Comparison of ENCODE assay signal across 18 cellular contexts in the genomic region with DNA sequence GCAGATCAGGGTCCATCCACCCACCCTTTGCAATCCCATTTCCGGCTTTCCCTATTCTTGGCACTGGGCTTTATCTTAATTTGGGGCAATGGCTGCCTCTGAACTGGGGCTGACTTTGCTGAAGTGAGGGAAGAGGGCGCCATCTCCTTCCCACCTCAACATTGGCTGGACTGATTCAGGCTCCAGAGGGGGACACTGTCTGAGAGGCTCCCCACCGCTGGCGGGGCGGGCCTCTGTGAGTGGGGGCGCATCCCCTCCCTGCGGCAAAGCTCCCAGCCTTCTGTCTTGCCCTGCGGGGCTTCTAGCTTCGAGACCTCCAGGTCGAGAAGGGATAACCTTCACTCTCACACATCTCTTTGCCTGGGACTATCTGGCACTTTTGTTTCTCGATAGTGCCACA.
A peak's percentile ranks its signal among the peaks of the same experiment; 100 is the strongest.
DNase-seq lines count a peak whose midpoint lies in the region; ATAC-seq and TF ChIP-seq lines count a peak whose summit lies in the region.
"Had no signal": no experiment of that assay in that cellular context is flagged by ENCODE, and none has a peak within 500 bp of the region (broad histone marks: within the 10 kb centered on the region; RNA-seq: fewer than 3 reads in every experiment).

No MANE protein-coding gene starts in this region.

- peaks cover 5% of the 10 kb centered on the region for H3K4me1 Mint-ChIP-seq in GM23338
- H3K4me1 Mint-ChIP-seq in central memory CD8-positive, alpha-beta T cell = no peaks in the 10 kb centered on the region
- H3K4me1 Mint-ChIP-seq: CD14-positive monocyte; CD8-positive, alpha-beta memory T cell had no signal

- no peak for TF ChIP-seq POLR2A in spleen (IDR thresholded peaks at IDR 0.05)

- H3K27me3 Mint-ChIP-seq in GM23338 (ENCODE audit: insufficient read depth, low read depth, poor library complexity) = peaks cover 2% of the 10 kb centered on the region
- H3K27me3 Mint-ChIP-seq in central memory CD8-positive, alpha-beta T cell = no peaks in the 10 kb centered on the region
- H3K27me3 Mint-ChIP-seq: CD4-positive, alpha-beta T cell; CD8-positive, alpha-beta memory T cell had no signal

- H3K36me3 ChIP-seq in GM23338 (ENCODE audit: insufficient read depth) (no peaks in the 10 kb centered on the region), WERI-Rb-1 (peaks cover 3% of the 10 kb centered on the region; the same call in 1 of the 2 replicates), spleen (peaks cover 0 to 90% (median 8%) of the 10 kb centered on the region in 6 donors)

- no peak overlapping the region for H3K27ac Mint-ChIP-seq in GM23338
- peak overlapping the region; percentile 16 for H3K27ac Mint-ChIP-seq in central memory CD8-positive, alpha-beta T cell (ENCODE audit: low read depth)
- H3K27ac Mint-ChIP-seq: CD4-positive, alpha-beta T cell; CD8-positive, alpha-beta memory T cell; HFFc6 had no signal

- no peaks in the 10 kb centered on the region for H3K79me2 ChIP-seq in GM23338 (replicated peaks; ENCODE audit: insufficient read depth)

- H3K4me3 ChIP-seq in GM23338 (no peak overlapping the region), WERI-Rb-1 (ENCODE audit: low read depth, low read length) (no peak overlapping the region), spleen (no peak overlapping the region)
- H3K4me3 ChIP-seq: BLaER1 treated with 17β-estradiol and CSF1 and Interleukin-3, amounts not matched to agents 10 nM and 100 nM; HAP-1 had no signal

- peaks cover 9% of the 10 kb centered on the region; the same call in 2 of the 3 replicates for H3K36me3 Mint-ChIP-seq in GM23338 (ENCODE audit: low read depth)
- peaks cover 7% of the 10 kb centered on the region for H3K36me3 Mint-ChIP-seq in central memory CD8-positive, alpha-beta T cell (ENCODE audit: insufficient read depth)

- H3K4me1 ChIP-seq in GM23338 (ENCODE audit: insufficient read depth) = no peaks in the 10 kb centered on the region
- no peaks in the 10 kb centered on the region for H3K4me1 ChIP-seq in spleen
- H3K4me1 ChIP-seq: BE2C, HAP-1 had no signal

- H3K9me3 ChIP-seq in WERI-Rb-1 (ENCODE audit: severe bottlenecking) (no peaks in the 10 kb centered on the region), spleen (no peaks in the 10 kb centered on the region)
- H3K9me3 ChIP-seq: BE2C; BLaER1 treated with 17β-estradiol and CSF1 and Interleukin-3, amounts not matched to agents 10 nM and 100 nM; HAP-1 had no signal

- H3K4me3 Mint-ChIP-seq in GM23338 = no peak overlapping the region
- H3K4me3 Mint-ChIP-seq in central memory CD8-positive, alpha-beta T cell = no peak overlapping the region
- H3K4me3 Mint-ChIP-seq: CD14-positive monocyte; CD4-positive, alpha-beta T cell had no signal

- H3K9me3 Mint-ChIP-seq in GM23338 = no peaks in the 10 kb centered on the region
- no peaks in the 10 kb centered on the region for H3K9me3 Mint-ChIP-seq in central memory CD8-positive, alpha-beta T cell
- H3K9me3 Mint-ChIP-seq: CD14-positive monocyte; CD4-positive, alpha-beta T cell; HFFc6 had no signal

- TF ChIP-seq CTCF in GM23338 (conservative IDR thresholded peaks at IDR 0.05; ENCODE audit: low read depth in 2 of 2) (0 out of 4 replicates have a peak, but pooled peaks of 1 of the 2 experiments have one; percentile 18), WERI-Rb-1 (IDR thresholded peaks at IDR 0.05; ENCODE audit: low read depth, low read length) (peak; percentile 36; the same call in 1 of the 2 replicates), spleen (IDR thresholded peaks at IDR 0.05 in 8 of 11, conservative IDR thresholded peaks at IDR 0.05 in 3 of 11) (no peak)

- ATAC-seq in GM23338 (peak; percentile 30; the same call in 1 of the 3 replicates), GM21423 (IDR thresholded peaks at IDR 0.05; ENCODE audit: unreplicated experiment) (no peak)
- ATAC-seq in central memory CD8-positive, alpha-beta T cell (replicated peaks; ENCODE audit: extremely low read depth, poor library complexity, severe bottlenecking) = no peak

- H3K27ac ChIP-seq in GM23338 (ENCODE audit: low read depth) (no peak overlapping the region), WERI-Rb-1 (no peak overlapping the region), spleen (no peak overlapping the region)
- H3K27ac ChIP-seq: 22Rv1; BLaER1 treated with 17β-estradiol and CSF1 and Interleukin-3, amounts not matched to agents 10 nM and 100 nM had no signal

- 86 to 98% (median 97%) methylated on average over 7 to 11 of the region's 11 CpGs for WGBS in spleen, 5 donors

- DNase-seq in GM23338 (ENCODE audit: low spot score) (no peak), WERI-Rb-1 (no peak), spleen (peak; percentile 51), AG20443 (ENCODE audit: low spot score) (no peak), NCI-H1092 treated with DMSO at 0.1 percent for 48 hours (lab: John Stamatoyannopoulos, UW) (no peak)
- no peak for DNase-seq in central memory CD8-positive, alpha-beta T cell (ENCODE audit: low spot score in 2 of 2)
- DNase-seq: AML-193; BE2C; CD4-positive, alpha-beta T cell; CD8-positive, alpha-beta memory T cell; DMS53; GF-D8; HFFc6 had no signal

- no peak overlapping the region for H2AFZ ChIP-seq in GM23338

- intact Hi-C loops in spleen (cut with DNase I; ENCODE audit: low total_unique reads) = no loop called here

- no peaks in the 10 kb centered on the region for H3K9me2 ChIP-seq in GM23338 (ENCODE audit: insufficient read depth)

- no peaks in the 10 kb centered on the region for H4K20me1 ChIP-seq in GM23338 (replicated peaks; ENCODE audit: insufficient read depth)

- no peak overlapping the region for H3K4me2 ChIP-seq in GM23338
- H3K4me2 ChIP-seq: BLaER1 treated with 17β-estradiol and CSF1 and Interleukin-3, amounts not matched to agents 10 nM and 100 nM had no signal

- H3F3A ChIP-seq in GM23338 (replicated peaks; ENCODE audit: low read depth) = no peaks in the 10 kb centered on the region

- H3K27me3 ChIP-seq in GM23338 (ENCODE audit: insufficient read depth) (no peaks in the 10 kb centered on the region), WERI-Rb-1 (ENCODE audit: insufficient read depth, low read depth, severe bottlenecking) (no peaks in the 10 kb centered on the region), spleen (replicated peaks in 1 of 7) (no peaks in the 10 kb centered on the region)
- H3K27me3 ChIP-seq: BE2C had no signal

TF ChIP-seq in GM23338, 12 proteins besides CTCF, POLR2A, EP300 and RAD21:
- TF ChIP-seq ZNF114 (CRISPR knock-in tag; IDR thresholded peaks at IDR 0.05) (no peak), EZH2phosphoT487 (IDR thresholded peaks at IDR 0.05; ENCODE audit: unreplicated experiment) (no peak), POLR2AphosphoS5 (IDR thresholded peaks at IDR 0.05; ENCODE audit: low read depth) (no peak)
- TF ChIP-seq, protein P1, sequence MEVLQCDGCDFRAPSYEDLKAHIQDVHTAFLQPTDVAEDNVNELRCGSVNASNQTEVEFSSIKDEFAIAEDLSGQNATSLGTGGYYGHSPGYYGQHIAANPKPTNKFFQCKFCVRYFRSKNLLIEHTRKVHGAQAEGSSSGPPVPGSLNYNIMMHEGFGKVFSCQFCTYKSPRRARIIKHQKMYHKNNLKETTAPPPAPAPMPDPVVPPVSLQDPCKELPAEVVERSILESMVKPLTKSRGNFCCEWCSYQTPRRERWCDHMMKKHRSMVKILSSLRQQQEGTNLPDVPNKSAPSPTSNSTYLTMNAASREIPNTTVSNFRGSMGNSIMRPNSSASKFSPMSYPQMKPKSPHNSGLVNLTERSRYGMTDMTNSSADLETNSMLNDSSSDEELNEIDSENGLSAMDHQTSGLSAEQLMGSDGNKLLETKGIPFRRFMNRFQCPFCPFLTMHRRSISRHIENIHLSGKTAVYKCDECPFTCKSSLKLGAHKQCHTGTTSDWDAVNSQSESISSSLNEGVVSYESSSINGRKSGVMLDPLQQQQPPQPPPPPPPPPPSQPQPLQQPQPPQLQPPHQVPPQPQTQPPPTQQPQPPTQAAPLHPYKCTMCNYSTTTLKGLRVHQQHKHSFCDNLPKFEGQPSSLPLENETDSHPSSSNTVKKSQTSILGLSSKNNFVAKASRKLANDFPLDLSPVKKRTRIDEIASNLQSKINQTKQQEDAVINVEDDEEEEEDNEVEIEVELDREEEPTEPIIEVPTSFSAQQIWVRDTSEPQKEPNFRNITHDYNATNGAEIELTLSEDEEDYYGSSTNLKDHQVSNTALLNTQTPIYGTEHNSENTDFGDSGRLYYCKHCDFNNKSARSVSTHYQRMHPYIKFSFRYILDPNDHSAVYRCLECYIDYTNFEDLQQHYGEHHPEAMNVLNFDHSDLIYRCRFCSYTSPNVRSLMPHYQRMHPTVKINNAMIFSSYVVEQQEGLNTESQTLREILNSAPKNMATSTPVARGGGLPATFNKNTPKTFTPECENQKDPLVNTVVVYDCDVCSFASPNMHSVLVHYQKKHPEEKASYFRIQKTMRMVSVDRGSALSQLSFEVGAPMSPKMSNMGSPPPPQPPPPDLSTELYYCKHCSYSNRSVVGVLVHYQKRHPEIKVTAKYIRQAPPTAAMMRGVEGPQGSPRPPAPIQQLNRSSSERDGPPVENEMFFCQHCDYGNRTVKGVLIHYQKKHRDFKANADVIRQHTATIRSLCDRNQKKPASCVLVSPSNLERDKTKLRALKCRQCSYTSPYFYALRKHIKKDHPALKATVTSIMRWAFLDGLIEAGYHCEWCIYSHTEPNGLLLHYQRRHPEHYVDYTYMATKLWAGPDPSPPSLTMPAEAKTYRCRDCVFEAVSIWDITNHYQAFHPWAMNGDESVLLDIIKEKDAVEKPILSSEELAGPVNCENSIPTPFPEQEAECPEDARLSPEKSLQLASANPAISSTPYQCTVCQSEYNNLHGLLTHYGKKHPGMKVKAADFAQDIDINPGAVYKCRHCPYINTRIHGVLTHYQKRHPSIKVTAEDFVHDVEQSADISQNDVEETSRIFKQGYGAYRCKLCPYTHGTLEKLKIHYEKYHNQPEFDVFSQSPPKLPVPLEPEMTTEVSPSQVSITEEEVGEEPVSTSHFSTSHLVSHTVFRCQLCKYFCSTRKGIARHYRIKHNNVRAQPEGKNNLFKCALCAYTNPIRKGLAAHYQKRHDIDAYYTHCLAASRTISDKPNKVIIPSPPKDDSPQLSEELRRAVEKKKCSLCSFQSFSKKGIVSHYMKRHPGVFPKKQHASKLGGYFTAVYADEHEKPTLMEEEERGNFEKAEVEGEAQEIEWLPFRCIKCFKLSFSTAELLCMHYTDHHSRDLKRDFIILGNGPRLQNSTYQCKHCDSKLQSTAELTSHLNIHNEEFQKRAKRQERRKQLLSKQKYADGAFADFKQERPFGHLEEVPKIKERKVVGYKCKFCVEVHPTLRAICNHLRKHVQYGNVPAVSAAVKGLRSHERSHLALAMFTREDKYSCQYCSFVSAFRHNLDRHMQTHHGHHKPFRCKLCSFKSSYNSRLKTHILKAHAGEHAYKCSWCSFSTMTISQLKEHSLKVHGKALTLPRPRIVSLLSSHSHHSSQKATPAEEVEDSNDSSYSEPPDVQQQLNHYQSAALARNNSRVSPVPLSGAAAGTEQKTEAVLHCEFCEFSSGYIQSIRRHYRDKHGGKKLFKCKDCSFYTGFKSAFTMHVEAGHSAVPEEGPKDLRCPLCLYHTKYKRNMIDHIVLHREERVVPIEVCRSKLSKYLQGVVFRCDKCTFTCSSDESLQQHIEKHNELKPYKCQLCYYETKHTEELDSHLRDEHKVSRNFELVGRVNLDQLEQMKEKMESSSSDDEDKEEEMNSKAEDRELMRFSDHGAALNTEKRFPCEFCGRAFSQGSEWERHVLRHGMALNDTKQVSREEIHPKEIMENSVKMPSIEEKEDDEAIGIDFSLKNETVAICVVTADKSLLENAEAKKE (CRISPR knock-in tag; IDR thresholded peaks at IDR 0.05) = no peak
